1 cellular context compared by ENCODE assay signal in genomic region chr17:46935658-46936266, GRCh38.
A peak's percentile ranks its signal among the peaks of the same experiment; 100 is the strongest.
TF ChIP-seq lines count a peak whose summit lies in the region.

No MANE protein-coding gene starts in this region.

TF ChIP-seq in K562, 482 proteins besides CTCF, POLR2A, EP300 and RAD21 (continues in another document):
- TF ChIP-seq MAX (CRISPR knock-in tag; IDR thresholded peaks at IDR 0.05) (no peak), THAP7 (CRISPR knock-in tag; IDR thresholded peaks at IDR 0.05) (no peak), BRF1 (IDR thresholded peaks at IDR 0.05; ENCODE audit: borderline replicate concordance, extremely low read depth, insufficient read length) (no peak), ATF1 (CRISPR knock-in tag; IDR thresholded peaks at IDR 0.05) (no peak), ATF1 (tag; IDR thresholded peaks at IDR 0.05) (peak; percentile 52; the same call in 1 of the 2 replicates), ETV5 (CRISPR knock-in tag; IDR thresholded peaks at IDR 0.05; ENCODE audit: low read depth) (no peak), FOSL1 (tag; conservative IDR thresholded peaks at IDR 0.05) (0 out of 2 replicates have a peak, but pooled peaks have one; percentile 12), TCF7L2 (IDR thresholded peaks at IDR 0.05; ENCODE audit: low read depth, low read length) (no peak), ARID1B (IDR thresholded peaks at IDR 0.05) (peak; percentile 63), BRF2 (IDR thresholded peaks at IDR 0.05; ENCODE audit: borderline replicate concordance, insufficient read depth, insufficient read length) (no peak), MYNN (IDR thresholded peaks at IDR 0.05) (no peak), MYNN (CRISPR knock-in tag; IDR thresholded peaks at IDR 0.05) (no peak), DEAF1 (CRISPR knock-in tag; IDR thresholded peaks at IDR 0.05) (no peak), CEBPB (tag; IDR thresholded peaks at IDR 0.05) (no peak), XRCC4 (IDR thresholded peaks at IDR 0.05; ENCODE audit: extremely low read depth, insufficient read depth, insufficient read length) (no peak), SUPT5H (IDR thresholded peaks at IDR 0.05) (no peak), SAFB2 (IDR thresholded peaks at IDR 0.05; ENCODE audit: borderline replicate concordance, low read depth, low read length, severe bottlenecking) (no peak), ZNF76 (CRISPR knock-in tag; IDR thresholded peaks at IDR 0.05; ENCODE audit: borderline replicate concordance) (no peak), SREBF2 (CRISPR knock-in tag; IDR thresholded peaks at IDR 0.05) (no peak), ZNF583 (CRISPR knock-in tag; IDR thresholded peaks at IDR 0.05) (no peak), NCOR1 (IDR thresholded peaks at IDR 0.05) (no peak), ZFPM2 (CRISPR knock-in tag; IDR thresholded peaks at IDR 0.05) (no peak), NR4A1 (CRISPR knock-in tag; IDR thresholded peaks at IDR 0.05) (no peak), NR4A1 (tag; IDR thresholded peaks at IDR 0.05) (no peak), ZNF282 (CRISPR knock-in tag; IDR thresholded peaks at IDR 0.05) (no peak), ZNF551 (CRISPR knock-in tag; IDR thresholded peaks at IDR 0.05) (no peak), TCF3 (CRISPR knock-in tag; IDR thresholded peaks at IDR 0.05) (0 out of 2 replicates have a peak, but pooled peaks have one; percentile 51), PCBP1 (IDR thresholded peaks at IDR 0.05; ENCODE audit: low read depth, low read length, poor library complexity, severe bottlenecking) (no peak), GABPB1 (CRISPR knock-in tag; IDR thresholded peaks at IDR 0.05) (0 out of 2 replicates have a peak, but pooled peaks have one; percentile 51), ZNF263 (CRISPR knock-in tag; IDR thresholded peaks at IDR 0.05; ENCODE audit: borderline replicate concordance) (no peak), KAT2B (IDR thresholded peaks at IDR 0.05; ENCODE audit: low read depth, low read length) (no peak), U2AF2 (optimal IDR thresholded peaks at IDR 0.05; ENCODE audit: low read depth, low read length) (no peak), ZNF766 (CRISPR knock-in tag; conservative IDR thresholded peaks at IDR 0.05) (no peak), ATF7 (IDR thresholded peaks at IDR 0.05) (no peak), CTBP1 (IDR thresholded peaks at IDR 0.05; ENCODE audit: borderline replicate concordance) (peak; percentile 92), ZHX1 (conservative IDR thresholded peaks at IDR 0.05; ENCODE audit: low read length) (no peak), ZNF354B (CRISPR knock-in tag; IDR thresholded peaks at IDR 0.05) (no peak), BCLAF1 (IDR thresholded peaks at IDR 0.05; ENCODE audit: borderline replicate concordance in 1 of 2, control insufficient read depth in 1 of 2, low read depth in 2 of 2, low read length in 1 of 2) (no peak), KLF1 (tag; IDR thresholded peaks at IDR 0.05) (peak; percentile 99), ZNF146 (CRISPR knock-in tag; IDR thresholded peaks at IDR 0.05; ENCODE audit: unreplicated experiment) (no peak), DPF2 (IDR thresholded peaks at IDR 0.05) (peak; percentile 54; the same call in 1 of the 2 replicates)
- TF ChIP-seq, protein P1, sequence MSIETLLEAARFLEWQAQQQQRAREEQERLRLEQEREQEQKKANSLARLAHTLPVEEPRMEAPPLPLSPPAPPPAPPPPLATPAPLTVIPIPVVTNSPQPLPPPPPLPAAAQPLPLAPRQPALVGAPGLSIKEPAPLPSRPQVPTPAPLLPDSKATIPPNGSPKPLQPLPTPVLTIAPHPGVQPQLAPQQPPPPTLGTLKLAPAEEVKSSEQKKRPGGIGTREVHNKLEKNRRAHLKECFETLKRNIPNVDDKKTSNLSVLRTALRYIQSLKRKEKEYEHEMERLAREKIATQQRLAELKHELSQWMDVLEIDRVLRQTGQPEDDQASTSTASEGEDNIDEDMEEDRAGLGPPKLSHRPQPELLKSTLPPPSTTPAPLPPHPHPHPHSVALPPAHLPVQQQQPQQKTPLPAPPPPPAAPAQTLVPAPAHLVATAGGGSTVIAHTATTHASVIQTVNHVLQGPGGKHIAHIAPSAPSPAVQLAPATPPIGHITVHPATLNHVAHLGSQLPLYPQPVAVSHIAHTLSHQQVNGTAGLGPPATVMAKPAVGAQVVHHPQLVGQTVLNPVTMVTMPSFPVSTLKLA (conservative IDR thresholded peaks at IDR 0.05), result peak in 1 of 2 experiments; percentile 39; a peak in 1 of 4 replicates
- TF ChIP-seq, protein P2, sequence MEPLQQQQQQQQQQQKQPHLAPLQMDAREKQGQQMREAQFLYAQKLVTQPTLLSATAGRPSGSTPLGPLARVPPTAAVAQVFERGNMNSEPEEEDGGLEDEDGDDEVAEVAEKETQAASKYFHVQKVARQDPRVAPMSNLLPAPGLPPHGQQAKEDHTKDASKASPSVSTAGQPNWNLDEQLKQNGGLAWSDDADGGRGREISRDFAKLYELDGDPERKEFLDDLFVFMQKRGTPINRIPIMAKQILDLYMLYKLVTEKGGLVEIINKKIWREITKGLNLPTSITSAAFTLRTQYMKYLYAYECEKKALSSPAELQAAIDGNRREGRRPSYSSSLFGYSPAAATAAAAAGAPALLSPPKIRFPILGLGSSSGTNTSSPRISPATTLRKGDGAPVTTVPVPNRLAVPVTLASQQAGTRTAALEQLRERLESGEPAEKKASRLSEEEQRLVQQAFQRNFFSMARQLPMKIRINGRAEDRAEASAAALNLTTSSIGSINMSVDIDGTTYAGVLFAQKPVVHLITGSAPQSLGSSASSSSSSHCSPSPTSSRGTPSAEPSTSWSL (CRISPR knock-in tag; IDR thresholded peaks at IDR 0.05; ENCODE audit: borderline replicate concordance), result no peak
- TF ChIP-seq, protein P3, sequence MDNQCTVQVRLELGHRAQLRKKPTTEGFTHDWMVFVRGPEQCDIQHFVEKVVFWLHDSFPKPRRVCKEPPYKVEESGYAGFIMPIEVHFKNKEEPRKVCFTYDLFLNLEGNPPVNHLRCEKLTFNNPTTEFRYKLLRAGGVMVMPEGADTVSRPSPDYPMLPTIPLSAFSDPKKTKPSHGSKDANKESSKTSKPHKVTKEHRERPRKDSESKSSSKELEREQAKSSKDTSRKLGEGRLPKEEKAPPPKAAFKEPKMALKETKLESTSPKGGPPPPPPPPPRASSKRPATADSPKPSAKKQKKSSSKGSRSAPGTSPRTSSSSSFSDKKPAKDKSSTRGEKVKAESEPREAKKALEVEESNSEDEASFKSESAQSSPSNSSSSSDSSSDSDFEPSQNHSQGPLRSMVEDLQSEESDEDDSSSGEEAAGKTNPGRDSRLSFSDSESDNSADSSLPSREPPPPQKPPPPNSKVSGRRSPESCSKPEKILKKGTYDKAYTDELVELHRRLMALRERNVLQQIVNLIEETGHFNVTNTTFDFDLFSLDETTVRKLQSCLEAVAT (IDR thresholded peaks at IDR 0.05), result no peak
- TF ChIP-seq, protein P4, sequence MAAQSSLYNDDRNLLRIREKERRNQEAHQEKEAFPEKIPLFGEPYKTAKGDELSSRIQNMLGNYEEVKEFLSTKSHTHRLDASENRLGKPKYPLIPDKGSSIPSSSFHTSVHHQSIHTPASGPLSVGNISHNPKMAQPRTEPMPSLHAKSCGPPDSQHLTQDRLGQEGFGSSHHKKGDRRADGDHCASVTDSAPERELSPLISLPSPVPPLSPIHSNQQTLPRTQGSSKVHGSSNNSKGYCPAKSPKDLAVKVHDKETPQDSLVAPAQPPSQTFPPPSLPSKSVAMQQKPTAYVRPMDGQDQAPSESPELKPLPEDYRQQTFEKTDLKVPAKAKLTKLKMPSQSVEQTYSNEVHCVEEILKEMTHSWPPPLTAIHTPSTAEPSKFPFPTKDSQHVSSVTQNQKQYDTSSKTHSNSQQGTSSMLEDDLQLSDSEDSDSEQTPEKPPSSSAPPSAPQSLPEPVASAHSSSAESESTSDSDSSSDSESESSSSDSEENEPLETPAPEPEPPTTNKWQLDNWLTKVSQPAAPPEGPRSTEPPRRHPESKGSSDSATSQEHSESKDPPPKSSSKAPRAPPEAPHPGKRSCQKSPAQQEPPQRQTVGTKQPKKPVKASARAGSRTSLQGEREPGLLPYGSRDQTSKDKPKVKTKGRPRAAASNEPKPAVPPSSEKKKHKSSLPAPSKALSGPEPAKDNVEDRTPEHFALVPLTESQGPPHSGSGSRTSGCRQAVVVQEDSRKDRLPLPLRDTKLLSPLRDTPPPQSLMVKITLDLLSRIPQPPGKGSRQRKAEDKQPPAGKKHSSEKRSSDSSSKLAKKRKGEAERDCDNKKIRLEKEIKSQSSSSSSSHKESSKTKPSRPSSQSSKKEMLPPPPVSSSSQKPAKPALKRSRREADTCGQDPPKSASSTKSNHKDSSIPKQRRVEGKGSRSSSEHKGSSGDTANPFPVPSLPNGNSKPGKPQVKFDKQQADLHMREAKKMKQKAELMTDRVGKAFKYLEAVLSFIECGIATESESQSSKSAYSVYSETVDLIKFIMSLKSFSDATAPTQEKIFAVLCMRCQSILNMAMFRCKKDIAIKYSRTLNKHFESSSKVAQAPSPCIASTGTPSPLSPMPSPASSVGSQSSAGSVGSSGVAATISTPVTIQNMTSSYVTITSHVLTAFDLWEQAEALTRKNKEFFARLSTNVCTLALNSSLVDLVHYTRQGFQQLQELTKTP (IDR thresholded peaks at IDR 0.05; ENCODE audit: low read depth in 1 of 2, partially characterized antibody in 2 of 2), result no peak
